9 cellular contexts compared by ENCODE assay signal in the genomic region with DNA sequence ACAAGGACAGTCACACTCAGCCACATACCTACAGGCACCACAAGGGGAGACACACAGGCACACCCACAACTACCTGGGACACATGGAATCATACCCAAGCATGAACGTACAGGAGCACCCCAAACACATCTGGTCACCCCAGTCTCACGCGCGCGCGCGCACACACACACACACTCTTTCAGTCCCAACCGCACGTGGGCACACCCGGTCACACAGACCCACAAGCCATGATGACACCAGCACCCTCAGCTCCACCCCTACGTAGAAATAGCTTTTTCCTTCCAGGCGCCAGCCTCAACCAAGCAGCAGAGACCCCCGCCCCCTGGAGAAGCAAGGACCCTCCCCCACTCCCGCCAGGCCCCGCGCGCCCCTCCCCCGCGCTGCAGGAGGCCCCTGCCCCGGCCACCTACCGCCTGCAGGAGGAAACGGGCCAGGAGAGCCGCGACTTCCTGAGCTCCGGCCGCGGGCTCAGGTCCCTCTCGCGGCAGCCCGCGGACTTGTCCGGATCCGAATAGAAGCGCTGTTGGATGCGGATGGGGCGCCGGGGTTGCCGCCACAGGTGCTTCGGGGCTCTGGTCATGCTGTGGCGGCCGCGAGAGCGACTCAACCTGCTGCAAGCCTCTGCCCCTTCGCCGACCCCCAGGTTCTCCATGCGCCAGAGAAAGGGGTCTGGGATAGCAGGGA. TPM values are rescaled to one million over a fixed set of nuclear protein-coding genes. Genes with fewer than 3 reads are reported as not detected.
DNase-seq lines count a peak whose midpoint lies in the region; ATAC-seq and TF ChIP-seq lines count a peak whose summit lies in the region.
"Had no signal": no experiment of that assay in that cellular context is flagged by ENCODE, and none has a peak within 500 bp of the region (broad histone marks: within the 10 kb centered on the region; RNA-seq: fewer than 3 reads in every experiment).

No MANE protein-coding gene starts in this region.

- H3K4me1 ChIP-seq in SK-N-SH (ENCODE audit: control insufficient read depth in 1 of 2, insufficient read depth in 2 of 2, low read depth in 1 of 2, low read length in 1 of 2), result peaks cover 0 to 11% of the 10 kb centered on the region in 2 experiments; a peak in 1 of 4 replicates
- peaks cover 5% of the 10 kb centered on the region for H3K4me1 ChIP-seq in upper lobe of right lung

- peak; percentile 75 for DNase-seq in COLO668 (lab: John Stamatoyannopoulos, UW; ENCODE audit: unreplicated experiment)
- peak; percentile 95 for DNase-seq in H7
- DNase-seq in SK-N-SH, result peak; percentile 95
- no peak for DNase-seq in middle frontal gyrus (ENCODE audit: extremely low spot score, low spot score)
- no peak for DNase-seq in posterior vena cava (ENCODE audit: low spot score)
- DNase-seq in upper lobe of right lung, result no peak
- DNase-seq: tibial artery had no signal

- H3F3A ChIP-seq in SK-N-SH (replicated peaks; ENCODE audit: insufficient read depth), result no peaks in the 10 kb centered on the region

- POLR2A ChIA-PET in SK-N-SH (lab: Yijun Ruan, JAX), result interaction anchor here (0.9 to 1.8 kb wide), 4 partner anchors 8 to 184 kb away, joined by 3 to 7 read pairs (median 4); no protein-coding TSS in a partner anchor

- no peaks in the 10 kb centered on the region for H3K9me3 ChIP-seq in SK-N-SH
- H3K9me3 ChIP-seq in iPS-18c (ENCODE audit: control insufficient read depth, insufficient read depth, low read length), result no peaks in the 10 kb centered on the region
- no peaks in the 10 kb centered on the region for H3K9me3 ChIP-seq in upper lobe of right lung

- H2AFZ ChIP-seq in SK-N-SH (ENCODE audit: low read depth), result no peak overlapping the region

- H3K79me2 ChIP-seq in SK-N-SH (ENCODE audit: insufficient read depth), result no peaks in the 10 kb centered on the region

- no peak for TF ChIP-seq EP300 in SK-N-SH (IDR thresholded peaks at IDR 0.05; ENCODE audit: borderline replicate concordance in 1 of 2, low read depth in 1 of 2, low read length in 1 of 2)

- no peak; the same call in 1 of the 2 replicates for TF ChIP-seq RAD21 in SK-N-SH (IDR thresholded peaks at IDR 0.05; ENCODE audit: low read length)

- H3K9me2 ChIP-seq in SK-N-SH, result no peaks in the 10 kb centered on the region

- H3K27me3 ChIP-seq in H7 (ENCODE audit: control insufficient read depth, insufficient read depth, low read length) (no peaks in the 10 kb centered on the region; the same call in 1 of the 2 replicates), SK-N-SH (ENCODE audit: insufficient read depth) (no peaks in the 10 kb centered on the region), upper lobe of right lung (peaks cover 34% of the 10 kb centered on the region)

- TF ChIP-seq CTCF in SK-N-SH (IDR thresholded peaks at IDR 0.05), result no peak; the same call in none of the 2 replicates
- TF ChIP-seq CTCF in upper lobe of right lung (IDR thresholded peaks at IDR 0.05), result no peak

- no peak overlapping the region; the same call in 1 of the 2 replicates for H3K4me2 ChIP-seq in SK-N-SH

- no peaks in the 10 kb centered on the region for H4K20me1 ChIP-seq in SK-N-SH (ENCODE audit: insufficient read depth)

- H3K27ac ChIP-seq in SK-N-SH (ENCODE audit: low read depth in 2 of 2, low read length in 1 of 2) (no peak overlapping the region; a peak in 1 of 4 replicates), upper lobe of right lung (no peak overlapping the region)
- H3K27ac ChIP-seq: tibial artery had no signal

- intact Hi-C loops in posterior vena cava (cut with DNase I), result no loop called here
- intact Hi-C loops in upper lobe of right lung (cut with DNase I), result no loop called here

- WGBS in SK-N-SH (ENCODE audit: low lambda C conversion rate), result 13% methylated on average over 18 of the region's 46 CpGs

- no peaks in the 10 kb centered on the region for H3K36me3 ChIP-seq in H7 (replicated peaks; ENCODE audit: control insufficient read depth, insufficient read depth, low read length)
- H3K36me3 ChIP-seq in SK-N-SH (replicated peaks in 1 of 2; ENCODE audit: control insufficient read depth in 1 of 2, insufficient read depth in 2 of 2, low read length in 1 of 2), result no peaks in the 10 kb centered on the region
- H3K36me3 ChIP-seq in upper lobe of right lung, result no peaks in the 10 kb centered on the region
- H3K36me3 ChIP-seq: tibial artery had no signal

- no peak overlapping the region for H3K9ac ChIP-seq in SK-N-SH

- H3K4me3 ChIP-seq in H7 (ENCODE audit: insufficient read depth, low read depth, low read length) (peak overlapping the region; percentile 38), SK-N-SH (ENCODE audit: low read depth in 2 of 2, low read length in 1 of 2) (peak overlapping the region; percentile 35 to 42; a peak in 3 of 4 replicates), iPS-18c (ENCODE audit: insufficient read depth, low read depth, low read length) (peak overlapping the region; percentile 62), upper lobe of right lung (no peak overlapping the region)
- H3K4me3 ChIP-seq: tibial artery had no signal

- CTCF ChIA-PET in SK-N-SH (lab: Yijun Ruan, JAX), result interaction anchor here (0.8 to 4.6 kb wide), 18 partner anchors 11 to 942 kb away, joined by 3 to 82 read pairs (median 6); partner anchors contain the start of genes LSM4, MPV17L2, RAB3A and SSBP4

- ATAC-seq in HG03095 (IDR thresholded peaks at IDR 0.05; ENCODE audit: unreplicated experiment) (no peak), upper lobe of right lung (no peak)

TF ChIP-seq in SK-N-SH, 30 proteins besides CTCF, POLR2A, EP300 and RAD21:
- TF ChIP-seq CHD2 (IDR thresholded peaks at IDR 0.05; ENCODE audit: low read length, partially characterized antibody) (peak; percentile 53), TCF12 (IDR thresholded peaks at IDR 0.05) (no peak)

RNA-seq across cellular contexts. Expression of gene PDE4C, which starts 6.4 kb away (rescaled TPM):
- 0.52 and 1.4 TPM in 2 replicates for total RNA-seq in H7 (2014; rRNA removed; shearing (Covaris generic))
- polyA plus RNA-seq in SK-N-SH (2012; rRNA removed), result 0.36 and 1.0 TPM in 2 replicates
- 0.05 and 0.26 TPM in 2 replicates for polyA plus RNA-seq in SK-N-SH (2012; cell fraction: cytosol; rRNA removed)
- polyA plus RNA-seq in SK-N-SH (2012; cell fraction: nucleus; rRNA removed), result 4.1 and 8.2 TPM in 2 replicates
- 1 to 10 TPM in 1 of 2 donors, under 1 TPM in 1; 0.90 to 1.1 TPM for total RNA-seq in posterior vena cava
- total RNA-seq in upper lobe of right lung, result 7.6 TPM

RNA-seq across cellular contexts. Expression of gene RAB3A, which starts 28.8 kb away (rescaled TPM):
- total RNA-seq in H7 (2014; rRNA removed; shearing (Covaris generic)), result 6.1 and 8.6 TPM in 2 replicates
- polyA plus RNA-seq in SK-N-SH (2012; rRNA removed), result 9.1 and 9.7 TPM in 2 replicates
- 7.7 and 10.0 TPM in 2 replicates for polyA plus RNA-seq in SK-N-SH (2012; cell fraction: cytosol; rRNA removed)
- 13.1 and 19.6 TPM in 2 replicates for polyA plus RNA-seq in SK-N-SH (2012; cell fraction: nucleus; rRNA removed)
- total RNA-seq in posterior vena cava (1 to 10 TPM; 1.9 to 2.9 TPM), upper lobe of right lung (1.9 TPM)

RNA-seq across cellular contexts. Expression of gene MPV17L2, which starts 39.7 kb away (rescaled TPM):
- total RNA-seq in H7 (2014; rRNA removed; shearing (Covaris generic)), result 29.2 and 45.0 TPM in 2 replicates
- polyA plus RNA-seq in SK-N-SH (2012; rRNA removed), result 17.5 and 20.6 TPM in 2 replicates
- polyA plus RNA-seq in SK-N-SH (2012; cell fraction: cytosol; rRNA removed), result 9.7 and 13.5 TPM in 2 replicates
- 8.2 and 8.6 TPM in 2 replicates for polyA plus RNA-seq in SK-N-SH (2012; cell fraction: nucleus; rRNA removed)
- total RNA-seq in posterior vena cava (1 to 10 TPM; 6.1 to 6.6 TPM), upper lobe of right lung (8.2 TPM)

RNA-seq across cellular contexts. Expression of gene IQCN, which starts 41.6 kb away (rescaled TPM):
- 0.55 and 0.76 TPM in 2 replicates for total RNA-seq in H7 (2014; rRNA removed; shearing (Covaris generic))
- 1.9 and 2.5 TPM in 2 replicates for polyA plus RNA-seq in SK-N-SH (2012; rRNA removed)
- 0.19 and 0.41 TPM in 2 replicates for polyA plus RNA-seq in SK-N-SH (2012; cell fraction: cytosol; rRNA removed)
- polyA plus RNA-seq in SK-N-SH (2012; cell fraction: nucleus; rRNA removed), result 16.0 and 19.5 TPM in 2 replicates
- 1 to 10 TPM; 2.6 to 4.9 TPM for total RNA-seq in posterior vena cava
- 4.9 TPM for total RNA-seq in upper lobe of right lung

RNA-seq across cellular contexts. Expression of gene JUND, which starts 48.7 kb away (rescaled TPM):
- 173 and 181 TPM in 2 replicates for total RNA-seq in H7 (2014; rRNA removed; shearing (Covaris generic))
- polyA plus RNA-seq in SK-N-SH (2012; rRNA removed), result 92.5 and 115 TPM in 2 replicates
- 55.4 and 101 TPM in 2 replicates for polyA plus RNA-seq in SK-N-SH (2012; cell fraction: cytosol; rRNA removed)
- polyA plus RNA-seq in SK-N-SH (2012; cell fraction: nucleus; rRNA removed), result 125 and 131 TPM in 2 replicates
- total RNA-seq in posterior vena cava (100 to 1,000 TPM; 192 to 231 TPM), upper lobe of right lung (204 TPM)

Comparison
In these comparisons a context has a peak if more than half of its experiments do, and no peak if none do; other contexts are left out.
1. DNase-seq: peak in COLO668 (single experiment), H7 (single experiment) and SK-N-SH (single experiment); none in middle frontal gyrus (single experiment), posterior vena cava (single experiment) and upper lobe of right lung (single experiment).